8 cellular contexts compared by ENCODE assay signal in the genomic region with DNA sequence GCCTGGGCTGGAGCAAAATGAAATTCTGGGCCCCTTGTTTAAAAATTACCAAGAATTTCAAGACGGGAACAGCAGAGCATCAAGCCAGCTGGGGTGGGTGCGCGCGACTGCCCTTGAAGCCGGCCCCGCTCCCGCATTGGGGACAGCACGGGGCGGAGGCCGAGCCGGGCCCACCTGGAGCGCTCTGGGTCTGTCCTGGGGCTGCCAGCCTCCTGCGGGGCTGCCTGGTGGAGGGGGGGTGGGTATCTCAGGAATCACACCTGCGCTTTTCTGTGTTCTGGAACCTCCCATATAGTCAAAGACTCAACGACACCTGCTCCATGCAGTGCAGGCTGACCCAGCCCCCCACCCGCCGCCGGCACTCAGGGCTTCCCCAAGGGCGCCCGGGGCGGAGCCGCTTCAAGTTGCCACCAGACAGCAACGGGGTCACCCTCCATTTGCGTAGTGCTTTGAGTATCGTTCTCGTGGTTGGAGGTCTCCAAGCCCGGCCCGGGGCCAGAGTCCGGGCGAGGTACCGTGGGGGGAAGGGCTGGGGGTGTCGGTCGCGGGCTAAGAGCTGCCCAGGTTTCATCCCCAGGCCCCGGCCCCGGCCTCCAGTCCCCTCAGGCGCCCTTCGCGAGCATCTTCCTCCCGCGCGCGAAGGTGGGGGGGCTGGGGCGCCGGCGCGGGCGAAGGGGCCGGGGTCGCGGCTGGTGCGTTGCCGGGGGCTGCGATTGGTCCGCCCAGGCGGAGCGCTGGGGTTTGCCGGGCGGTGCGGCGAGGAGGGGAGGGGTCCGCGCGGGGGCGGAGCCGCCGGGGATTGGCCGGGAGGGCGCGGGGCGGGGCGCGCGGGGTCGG. TPM values are rescaled to one million over a fixed set of nuclear protein-coding genes. Genes with fewer than 3 reads are reported as not detected.
A peak's percentile ranks its signal among the peaks of the same experiment; 100 is the strongest.
DNase-seq lines count a peak whose midpoint lies in the region; ATAC-seq, FAIRE-seq and TF ChIP-seq lines count a peak whose summit lies in the region.

No MANE protein-coding gene starts in this region.

- H3K27me3 Mint-ChIP-seq in MCF 10A (ENCODE audit: insufficient read depth, unreplicated experiment): no peaks in the 10 kb centered on the region

- intact Hi-C loops in breast epithelium (cut with DNase I; ENCODE audit: low total_unique reads): loop anchor here (5.0 kb wide), 1 partner anchor 63 kb away; a partner anchor contains a TSS
- intact Hi-C loops in MCF 10A (cut with micrococcal nuclease): no loop called here

- no peak for TF ChIP-seq POLR2A in breast epithelium (IDR thresholded peaks at IDR 0.05)

- TF ChIP-seq CTCF in breast epithelium (IDR thresholded peaks at IDR 0.05) (no peak), MCF 10A (IDR thresholded peaks at IDR 0.05; ENCODE audit: unreplicated experiment) (no peak), SU-DHL-6 (IDR thresholded peaks at IDR 0.05; ENCODE audit: insufficient read depth, low read length, poor library complexity, severe bottlenecking) (no peak), fibroblast of lung (conservative IDR thresholded peaks at IDR 0.05 in 1 of 2, IDR thresholded peaks at IDR 0.05 in 1 of 2; ENCODE audit: low read depth in 1 of 2, low read length in 2 of 2) (no peak)

- H3K4me3 Mint-ChIP-seq in MCF 10A (ENCODE audit: unreplicated experiment): no peak overlapping the region

- H3K9me3 ChIP-seq in breast epithelium (no peaks in the 10 kb centered on the region), SU-DHL-6 (ENCODE audit: insufficient read depth, low read length) (no peaks in the 10 kb centered on the region), fibroblast of lung (ENCODE audit: control insufficient read depth, insufficient read depth, low read depth, low read length) (no peaks in the 10 kb centered on the region), small intestine (ENCODE audit: control insufficient read depth, low read depth) (no peaks in the 10 kb centered on the region)

- peaks cover 13 to 26% of the 10 kb centered on the region in 2 donors for H3K4me1 ChIP-seq in breast epithelium
- H3K4me1 ChIP-seq in fibroblast of lung (ENCODE audit: control insufficient read depth, extremely low read depth, insufficient read depth, low read length): peaks cover 39% of the 10 kb centered on the region
- peaks cover 0 to 4% of the 10 kb centered on the region in 2 donors for H3K4me1 ChIP-seq in small intestine (ENCODE audit: control insufficient read depth in 2 of 2, insufficient read depth in 1 of 2, low read depth in 1 of 2, low read length in 1 of 2)

- H3K27ac ChIP-seq in breast epithelium (peak overlapping the region in 1 of 2 donors; percentile 32), SU-DHL-6 (ENCODE audit: low read depth, low read length) (no peak overlapping the region), fibroblast of lung (ENCODE audit: insufficient read depth, low read length) (no peak overlapping the region), small intestine (ENCODE audit: low read depth in 1 of 2, low read length in 1 of 2) (no peak overlapping the region)

- CTCF ChIA-PET in MCF 10A (lab: Yijun Ruan, JAX): interaction anchor here (0.9 kb wide), 2 partner anchors 14 to 202 kb away, joined by 4 to 6 read pairs; no protein-coding TSS in a partner anchor

- H3K4me1 Mint-ChIP-seq in MCF 10A (ENCODE audit: insufficient read depth, unreplicated experiment): peaks cover 15% of the 10 kb centered on the region

- 2 to 5% (median 5%) methylated on average over 26 to 75 of the region's 75 CpGs for WGBS in small intestine, 3 donors

- H3K36me3 ChIP-seq in breast epithelium: no peaks in the 10 kb centered on the region
- H3K36me3 ChIP-seq in SU-DHL-6 (ENCODE audit: low read length): no peaks in the 10 kb centered on the region
- peaks cover 4% of the 10 kb centered on the region for H3K36me3 ChIP-seq in fibroblast of lung (ENCODE audit: control insufficient read depth, insufficient read depth, low read length)
- no peaks in the 10 kb centered on the region for H3K36me3 ChIP-seq in small intestine (ENCODE audit: control insufficient read depth in 2 of 2, insufficient read depth in 2 of 2, low read length in 2 of 2)

- H3K9me2 ChIP-seq in SU-DHL-6 (replicated peaks; ENCODE audit: insufficient read depth, low read length): no peaks in the 10 kb centered on the region

- no peak for DNase-seq in breast epithelium (ENCODE audit: low spot score in 2 of 2)
- no peak for DNase-seq in MCF 10A (ENCODE audit: unreplicated experiment)
- no peak for DNase-seq in fibroblast of lung (ENCODE audit: low read depth in 2 of 2)
- no peak for DNase-seq in small intestine
- no peak for DNase-seq in glomerular visceral epithelial cell (ENCODE audit: extremely low spot score)

- ATAC-seq in HG03520 (IDR thresholded peaks at IDR 0.05; ENCODE audit: unreplicated experiment) (no peak), GM21576 (IDR thresholded peaks at IDR 0.05; ENCODE audit: unreplicated experiment) (no peak)

- H3K9ac ChIP-seq in SU-DHL-6 (ENCODE audit: low read length): peak overlapping the region; percentile 41; the same call in 1 of the 2 replicates
- peak overlapping the region; percentile 30 for H3K9ac ChIP-seq in fibroblast of lung (ENCODE audit: insufficient read depth, low read length)

- H3K4me3 ChIP-seq in breast epithelium (peak overlapping the region; percentile 30 to 78 (median 57)), SU-DHL-6 (ENCODE audit: insufficient read depth, low read length, poor library complexity, severe bottlenecking) (peak overlapping the region; percentile 41), fibroblast of lung (replicated peaks in 1 of 4; ENCODE audit: control extremely low read depth in 1 of 4, insufficient read depth in 1 of 4, low read depth in 3 of 4, low read length in 4 of 4) (peak overlapping the region; percentile 15 to 57 (median 32)), small intestine (ENCODE audit: low read depth in 1 of 2, low read length in 2 of 2) (peak overlapping the region; percentile 20 to 42)

- H3K27me3 ChIP-seq in breast epithelium (no peaks in the 10 kb centered on the region), SU-DHL-6 (ENCODE audit: low read length) (no peaks in the 10 kb centered on the region), fibroblast of lung (ENCODE audit: control insufficient read depth, insufficient read depth, low read length) (no peaks in the 10 kb centered on the region), small intestine (ENCODE audit: control insufficient read depth in 2 of 2, insufficient read depth in 2 of 2, low read length in 2 of 2) (peaks cover 0 to 6% of the 10 kb centered on the region in 2 donors)

- peaks cover 33% of the 10 kb centered on the region for H3K36me3 Mint-ChIP-seq in MCF 10A (ENCODE audit: insufficient read depth, unreplicated experiment)

- H3K9me3 Mint-ChIP-seq in MCF 10A (ENCODE audit: unreplicated experiment): no peaks in the 10 kb centered on the region

- H3K79me2 ChIP-seq in SU-DHL-6 (ENCODE audit: insufficient read depth, low read length) (no peaks in the 10 kb centered on the region), fibroblast of lung (ENCODE audit: control insufficient read depth, insufficient read depth, low read length) (peaks cover 54% of the 10 kb centered on the region)

- no peak overlapping the region for H2AFZ ChIP-seq in SU-DHL-6 (ENCODE audit: low read depth, low read length, severe bottlenecking)
- H2AFZ ChIP-seq in fibroblast of lung (ENCODE audit: low read length): no peak overlapping the region

- POLR2A ChIA-PET in MCF 10A (lab: Yijun Ruan, JAX): no interaction called here

- H3K4me2 ChIP-seq in SU-DHL-6 (ENCODE audit: low read depth, low read length, poor library complexity, severe bottlenecking) (peak overlapping the region; percentile 62), fibroblast of lung (ENCODE audit: extremely low read depth, insufficient read depth, low read length) (no peak overlapping the region)

- FAIRE-seq in small intestine (lab: Jason Lieb, UNC): no peak

- no peak overlapping the region for H3K27ac Mint-ChIP-seq in MCF 10A (ENCODE audit: low read depth, unreplicated experiment)

- no TSS peak for BruUV-seq in MCF 10A (replicated peaks; lab: Mats Ljungman, UMichigan)

- H4K20me1 ChIP-seq in SU-DHL-6 (ENCODE audit: low read depth, low read length) (no peaks in the 10 kb centered on the region), fibroblast of lung (ENCODE audit: control insufficient read depth, extremely low read depth, insufficient read depth, low read length) (no peaks in the 10 kb centered on the region)

- no peaks in the 10 kb centered on the region for H3F3A ChIP-seq in SU-DHL-6 (ENCODE audit: insufficient read depth)

RNA-seq across cellular contexts. Expression of a gene that starts 6.6 kb away (rescaled TPM):
- total RNA-seq in breast epithelium (100 to 1,000 TPM in 2 of 3 donors, 10 to 100 TPM in 1; 72.4 to 217 (median 107) TPM), MCF 10A (2022) (118 and 148 TPM in 2 replicates), fibroblast of lung (133 and 191 TPM in 2 replicates)
- polyA plus RNA-seq in fibroblast of lung (102 and 133 TPM in 2 replicates), small intestine (10 to 100 TPM in 1 of 3 donors, 1 to 10 TPM in 2; 5.1 to 53.3 (median 7.3) TPM)
- 163 and 243 TPM in 2 replicates for polyA plus RNA-seq in fibroblast of lung (2012)
- 92.1 and 173 TPM in 2 replicates for polyA minus RNA-seq in fibroblast of lung (ENCODE audit: low replicate concordance)

RNA-seq across cellular contexts. Expression of a gene that starts 6.9 kb away (rescaled TPM):
- 100 to 1,000 TPM in 1 of 3 donors, 10 to 100 TPM in 2; 51.8 to 126 (median 96.7) TPM for total RNA-seq in breast epithelium
- total RNA-seq in MCF 10A (2022): 96.9 and 118 TPM in 2 replicates
- total RNA-seq in fibroblast of lung: 106 and 196 TPM in 2 replicates
- 181 and 317 TPM in 2 replicates for polyA plus RNA-seq in fibroblast of lung
- polyA plus RNA-seq in fibroblast of lung (2012): 609 and 1,027 TPM in 2 replicates
- polyA minus RNA-seq in fibroblast of lung (ENCODE audit: low replicate concordance): 267 and 318 TPM in 2 replicates
- polyA plus RNA-seq in small intestine: 100 to 1,000 TPM; 124 to 140 (median 139) TPM

RNA-seq across cellular contexts. Expression of a gene that starts 16.5 kb away (rescaled TPM):
- 100 to 1,000 TPM; 209 to 847 (median 343) TPM for total RNA-seq in breast epithelium
- total RNA-seq in MCF 10A (2022): 404 and 412 TPM in 2 replicates
- 408 and 547 TPM in 2 replicates for total RNA-seq in fibroblast of lung
- polyA plus RNA-seq in fibroblast of lung: 711 and 748 TPM in 2 replicates
- 822 and 945 TPM in 2 replicates for polyA plus RNA-seq in fibroblast of lung (2012)
- polyA minus RNA-seq in fibroblast of lung (ENCODE audit: low replicate concordance): 953 and 983 TPM in 2 replicates
- 100 to 1,000 TPM; 187 to 359 (median 242) TPM for polyA plus RNA-seq in small intestine

RNA-seq across cellular contexts. Expression of a gene that starts 21.5 kb away (rescaled TPM):
- total RNA-seq in breast epithelium (100 to 1,000 TPM in 1 of 3 donors, 10 to 100 TPM in 2; 14.7 to 152 (median 86.2) TPM), MCF 10A (2022) (1.2 and 1.9 TPM in 2 replicates), fibroblast of lung (0.66 and 1.0 TPM in 2 replicates)
- polyA plus RNA-seq in fibroblast of lung (0.11 and 0.82 TPM in 2 replicates), small intestine (10 to 100 TPM; 47.3 to 88.8 (median 83.0) TPM)
- polyA plus RNA-seq in fibroblast of lung (2012): 0.98 and 2.6 TPM in 2 replicates
- 2.1 TPM in 1 of 2 replicates, not detected in the other for polyA minus RNA-seq in fibroblast of lung (ENCODE audit: low replicate concordance)

RNA-seq across cellular contexts. Expression of a gene that starts 30.5 kb away (rescaled TPM):
- total RNA-seq in breast epithelium (100 to 1,000 TPM; 103 to 266 (median 109) TPM), MCF 10A (2022) (100 and 112 TPM in 2 replicates), fibroblast of lung (16.2 and 33.9 TPM in 2 replicates)
- polyA plus RNA-seq in fibroblast of lung (16.2 and 17.0 TPM in 2 replicates), small intestine (100 to 1,000 TPM in 2 of 3 donors, 10 to 100 TPM in 1; 66.2 to 250 (median 190) TPM)
- polyA plus RNA-seq in fibroblast of lung (2012): 65.5 and 80.5 TPM in 2 replicates
- 108 and 136 TPM in 2 replicates for polyA minus RNA-seq in fibroblast of lung (ENCODE audit: low replicate concordance)
